Comparison of ENCODE assay signal across 20 cellular contexts in genomic region chr16:4962716-4963115, GRCh38. TPM values are rescaled to one million over a fixed set of nuclear protein-coding genes. Genes with fewer than 3 reads are reported as not detected.
DNase-seq lines count a peak whose midpoint lies in the region; ATAC-seq and TF ChIP-seq lines count a peak whose summit lies in the region.
"Had no signal": no experiment of that assay in that cellular context is flagged by ENCODE, and none has a peak within 500 bp of the region (broad histone marks: within the 10 kb centered on the region; RNA-seq: fewer than 3 reads in every experiment).

No MANE protein-coding gene starts in this region.

- H3K27me3 ChIP-seq in KMS-11 (ENCODE audit: insufficient read depth, low read depth) = no peaks in the 10 kb centered on the region
- no peaks in the 10 kb centered on the region for H3K27me3 ChIP-seq in dorsolateral prefrontal cortex
- H3K27me3 ChIP-seq in layer of hippocampus (ENCODE audit: control insufficient read depth, insufficient read depth, low read length) = no peaks in the 10 kb centered on the region
- H3K27me3 ChIP-seq: SJCRH30 had no signal

- TF ChIP-seq CTCF in KMS-11 (conservative IDR thresholded peaks at IDR 0.05; ENCODE audit: low read depth, low read length) (no peak), dorsolateral prefrontal cortex (IDR thresholded peaks at IDR 0.05 in 54 of 56, conservative IDR thresholded peaks at IDR 0.05 in 2 of 56; ENCODE audit: low read depth in 1 of 56, partially characterized antibody in 56 of 56) (peak in 3 of 56 donors; percentile 20 to 29 (median 25))

- peak overlapping the region; percentile 53; the same call in 1 of the 2 replicates for H2AFZ ChIP-seq in KMS-11 (ENCODE audit: low read depth)

- H4K20me1 ChIP-seq in KMS-11 (ENCODE audit: insufficient read depth) = no peaks in the 10 kb centered on the region

- H3K4me1 ChIP-seq in KMS-11 (ENCODE audit: low read depth, poor library complexity, severe bottlenecking) = peaks cover 29% of the 10 kb centered on the region

- intact Hi-C loops in dorsolateral prefrontal cortex (cut with DNase I) = loop anchor here (2.0 to 5.0 kb wide), 3 partner anchors 32 to 62 kb away; no protein-coding TSS in a partner anchor

- H3K4me3 ChIP-seq in KMS-11 (IDR thresholded peaks at IDR 0.05; ENCODE audit: insufficient read depth, low read depth, low read length) = no peak overlapping the region
- peak overlapping the region in 21 of 59 donors; percentile 0 to 99 (median 24) for H3K4me3 ChIP-seq in dorsolateral prefrontal cortex
- H3K4me3 ChIP-seq: SJCRH30 had no signal

- ATAC-seq in HG02970 (IDR thresholded peaks at IDR 0.05; ENCODE audit: low FRiP score, unreplicated experiment) (no peak), HG03139 (IDR thresholded peaks at IDR 0.05; ENCODE audit: unreplicated experiment) (no peak)

- H3K27ac ChIP-seq in KMS-11 = peak overlapping the region; percentile 58
- H3K27ac ChIP-seq in dorsolateral prefrontal cortex = peak overlapping the region in 58 of 59 donors; percentile 77 to 100 (median 96)
- peak overlapping the region; percentile 95 for H3K27ac ChIP-seq in layer of hippocampus (ENCODE audit: low read depth, low read length)
- H3K27ac ChIP-seq: SJCRH30 had no signal

- H3K4me2 ChIP-seq in KMS-11 = peak overlapping the region; percentile 58

- DNase-seq in dorsolateral prefrontal cortex (peak in 6 of 10 donors; percentile 55 to 86 (median 74)), superior temporal gyrus (ENCODE audit: extremely low spot score) (peak; percentile 98), NCI-H226 (no peak), islet precursor cell (no peak)
- DNase-seq: AML-193; CD4-positive, alpha-beta T cell; DND-41; GF-D8; GOT3; Kasumi-1; NCI-H1417 treated with DMSO at 0.1 percent for 48 hours; NCI-H2029 treated with DMSO at 0.1 percent for 48 hours; NCI-H524 treated with DMSO at 0.1 percent for 48 hours; SJCRH30 had no signal

- H3K79me2 ChIP-seq in KMS-11 (ENCODE audit: insufficient read depth, low read depth) = no peaks in the 10 kb centered on the region

- H3K36me3 ChIP-seq in KMS-11 (ENCODE audit: insufficient read depth) = no peaks in the 10 kb centered on the region
- H3K36me3 ChIP-seq: SJCRH30 had no signal

- peak overlapping the region; percentile 14; the same call in 1 of the 2 replicates for H3K9ac ChIP-seq in KMS-11

RNA-seq across cellular contexts. Expression of gene SEC14L5, which starts 4.6 kb away (rescaled TPM):
- total RNA-seq in dorsolateral prefrontal cortex = 100 to 1,000 TPM in 6 of 120 experiments, 10 to 100 TPM in 114; 34.5 to 145 (median 61.7) TPM
- total RNA-seq: CD4-positive, alpha-beta T cell; OCI-LY7; RPMI7951; SJCRH30 had no signal

RNA-seq across cellular contexts. Expression of gene PPL, which starts 25.8 kb away (rescaled TPM):
- total RNA-seq in dorsolateral prefrontal cortex = 10 to 100 TPM in 115 of 120 experiments, 1 to 10 TPM in 5; 6.5 to 31.8 (median 19.5) TPM
- total RNA-seq: CD4-positive, alpha-beta T cell; OCI-LY7 had no signal

Comparison
In these comparisons a context has a peak if more than half of its experiments do, and no peak if none do; other contexts are left out.
1. DNase-seq: peak in dorsolateral prefrontal cortex (6 of 10) and superior temporal gyrus (single experiment); none in NCI-H226 (single experiment) and islet precursor cell (single experiment).
2. Peak in every context shown above with its lines, with median percentiles within 50 percentile points of each other: H3K27ac ChIP-seq.